In genomic region chr21:31557956-31558838, GRCh38 we compare ENCODE assay signal across 8 cellular contexts.
A peak's percentile ranks its signal among the peaks of the same experiment; 100 is the strongest.
DNase-seq lines count a peak whose midpoint lies in the region; ATAC-seq and TF ChIP-seq lines count a peak whose summit lies in the region.

No MANE protein-coding gene starts in this region.

- H3K27ac ChIP-seq in dorsolateral prefrontal cortex (peak overlapping the region in 49 of 59 donors; percentile 14 to 90 (median 67)), subcutaneous abdominal adipose tissue (ENCODE audit: low read depth, low read length) (no peak overlapping the region)

- no peaks in the 10 kb centered on the region for H3K36me3 ChIP-seq in subcutaneous abdominal adipose tissue (ENCODE audit: control insufficient read depth in 5 of 5, insufficient read depth in 5 of 5, low read length in 5 of 5)

- intact Hi-C loops in dorsolateral prefrontal cortex (cut with DNase I), result loop anchor here (2.0 to 5.0 kb wide), 4 partner anchors 41 to 211 kb away; no protein-coding TSS in a partner anchor

- TF ChIP-seq CTCF in dorsolateral prefrontal cortex (IDR thresholded peaks at IDR 0.05 in 54 of 56, conservative IDR thresholded peaks at IDR 0.05 in 2 of 56; ENCODE audit: low read depth in 1 of 56, partially characterized antibody in 56 of 56), result peak in 1 of 56 donors; percentile 13

- H3K4me3 ChIP-seq in Jurkat, Clone E6-1 (ENCODE audit: low read length), result peak overlapping the region; percentile 87
- H3K4me3 ChIP-seq in dorsolateral prefrontal cortex, result peak overlapping the region; percentile 60 to 92 (median 79)
- H3K4me3 ChIP-seq in mononuclear cell (ENCODE audit: low read length), result peak overlapping the region; percentile 48
- peak overlapping the region in 4 of 5 donors; percentile 57 to 75 (median 66) for H3K4me3 ChIP-seq in subcutaneous abdominal adipose tissue (ENCODE audit: low read depth in 1 of 5, low read length in 5 of 5)

- DNase-seq in Jurkat, Clone E6-1 (ENCODE audit: low read depth, low spot score), result no peak
- peak; percentile 37 for DNase-seq in activated CD4-positive, CD25-positive, alpha-beta regulatory T cell treated with anti-CD3 and anti-CD28 coated beads, Interleukin-2, amount 50 U/mL, for 72 hours
- peak; percentile 36 to 71 (median 58) for DNase-seq in dorsolateral prefrontal cortex
- no peak for DNase-seq in inferior parietal cortex (ENCODE audit: extremely low spot score)

- ATAC-seq in GM18502 (IDR thresholded peaks at IDR 0.05; ENCODE audit: poor library complexity, unreplicated experiment) (peak; percentile 5), HG02623 (IDR thresholded peaks at IDR 0.05; ENCODE audit: unreplicated experiment) (no peak)

- no peak overlapping the region for H3K9ac ChIP-seq in subcutaneous abdominal adipose tissue (ENCODE audit: low read length in 5 of 5)

- peaks cover 26% of the 10 kb centered on the region for H3K4me1 ChIP-seq in mononuclear cell (ENCODE audit: insufficient read depth, low read length)
- peaks cover 0 to 28% (median 25%) of the 10 kb centered on the region in 5 donors for H3K4me1 ChIP-seq in subcutaneous abdominal adipose tissue (ENCODE audit: control insufficient read depth in 5 of 5, insufficient read depth in 5 of 5, low read length in 5 of 5)

- H3K27me3 ChIP-seq in dorsolateral prefrontal cortex (peaks cover 0 to 9% (median 0%) of the 10 kb centered on the region in 45 donors), mononuclear cell (ENCODE audit: insufficient read depth, low read length) (peaks cover 31% of the 10 kb centered on the region), subcutaneous abdominal adipose tissue (ENCODE audit: control insufficient read depth in 5 of 5, insufficient read depth in 4 of 5, low read length in 5 of 5) (peaks cover 27 to 44% (median 39%) of the 10 kb centered on the region in 5 donors)

- H3K9me3 ChIP-seq in mononuclear cell (ENCODE audit: low read depth, low read length), result no peaks in the 10 kb centered on the region
- H3K9me3 ChIP-seq in subcutaneous abdominal adipose tissue (ENCODE audit: control insufficient read depth in 5 of 5, low read length in 5 of 5), result no peaks in the 10 kb centered on the region

Comparison
In these comparisons a context has a peak if more than half of its experiments do, and no peak if none do; other contexts are left out.
1. DNase-seq: peak in activated CD4-positive, CD25-positive, alpha-beta regulatory T cell treated with anti-CD3 and anti-CD28 coated beads, Interleukin-2, amount 50 U/mL, for 72 hours (single experiment) and dorsolateral prefrontal cortex (10 of 10); none in Jurkat, Clone E6-1 (single experiment) and inferior parietal cortex (single experiment).
2. Peak in every context shown above with its lines, with median percentiles within 50 percentile points of each other: H3K4me3 ChIP-seq.